Comparison of ENCODE assay signal across 10 cellular contexts in genomic region chr11:74443071-74443864, GRCh38. TPM values are rescaled to one million over a fixed set of nuclear protein-coding genes. Genes with fewer than 3 reads are reported as not detected.
DNase-seq lines count a peak whose midpoint lies in the region; TF ChIP-seq lines count a peak whose summit lies in the region.
"Had no signal": no experiment of that assay in that cellular context is flagged by ENCODE, and none has a peak within 500 bp of the region (broad histone marks: within the 10 kb centered on the region; RNA-seq: fewer than 3 reads in every experiment).

No MANE protein-coding gene starts in this region.

- H3K4me3 ChIP-seq in astrocyte of the cerebellum (ENCODE audit: low read depth, low read length) = no peak overlapping the region
- no peak overlapping the region for H3K4me3 ChIP-seq in adrenal gland
- H3K4me3 ChIP-seq: BLaER1 treated with 17β-estradiol and CSF1 and Interleukin-3, amounts not matched to agents 10 nM and 100 nM had no signal

- no peaks in the 10 kb centered on the region for H3K9me3 ChIP-seq in adrenal gland (replicated peaks in 1 of 3)

- in situ Hi-C loops in astrocyte of the cerebellum (cut with HindIII; ENCODE audit: low sequenced_read_pairs) = loop anchor here (5.0 to 25.0 kb wide), 2 partner anchors 86 to 181 kb away; no protein-coding TSS in a partner anchor

- H3K4me1 ChIP-seq in adrenal gland (replicated peaks in 1 of 2) = peaks cover 0 to 7% of the 10 kb centered on the region in 2 donors

- H3K27ac ChIP-seq in adrenal gland = no peak overlapping the region
- H3K27ac ChIP-seq: BLaER1 treated with 17β-estradiol and CSF1 and Interleukin-3, amounts not matched to agents 10 nM and 100 nM had no signal

- WGBS in adrenal gland, 4 donors = 60 to 69% (median 64%) methylated on average over 8 of the region's 8 CpGs

- intact Hi-C loops in adrenal gland (cut with DNase I) = no loop called here

- H3K36me3 ChIP-seq in adrenal gland (replicated peaks in 1 of 2) = no peaks in the 10 kb centered on the region

- DNase-seq in Ammon's horn (ENCODE audit: low spot score) (peak; percentile 29), NCI-H187 (lab: John Stamatoyannopoulos, UW) (peak; percentile 44 to 54), astrocyte of the cerebellum (ENCODE audit: low read depth) (peak; percentile 33), kidney tubule cell (ENCODE audit: low spot score) (peak; percentile 65), GDM1 (lab: John Stamatoyannopoulos, UW) (no peak), adrenal gland (no peak), CD1c-positive myeloid dendritic cell (ENCODE audit: extremely low spot score) (no peak)
- no peak for DNase-seq in activated CD8-positive, alpha-beta memory T cell treated with anti-CD3 and anti-CD28 coated beads, Interleukin-2, amount 50 U/mL, for 4 hours
- DNase-seq: T-helper 1 cell had no signal

- H3K27me3 ChIP-seq in adrenal gland = no peaks in the 10 kb centered on the region
- H3K27me3 ChIP-seq: BLaER1 treated with 17β-estradiol and CSF1 and Interleukin-3, amounts not matched to agents 10 nM and 100 nM had no signal

- TF ChIP-seq POLR2A in adrenal gland (IDR thresholded peaks at IDR 0.05) = no peak

- TF ChIP-seq CTCF in astrocyte of the cerebellum (IDR thresholded peaks at IDR 0.05; ENCODE audit: low read depth, low read length, missing control alignments) (peak; percentile 27), adrenal gland (IDR thresholded peaks at IDR 0.05) (no peak)

RNA-seq across cellular contexts. Expression of gene KCNE3, which starts 24.1 kb away (rescaled TPM):
- total RNA-seq in adrenal gland = 10 to 100 TPM in 1 of 8 donors, 1 to 10 TPM in 7; 4.5 to 12.7 (median 8.0) TPM
- polyA plus RNA-seq in adrenal gland = 1 to 10 TPM; 1.1 to 4.7 (median 1.6) TPM

RNA-seq across cellular contexts. Expression of gene PGM2L1, which starts 45.0 kb away (rescaled TPM):
- total RNA-seq in adrenal gland = 10 to 100 TPM in 2 of 8 donors, 1 to 10 TPM in 5, under 1 TPM in 1; 0.54 to 27.8 (median 2.5) TPM
- polyA plus RNA-seq in adrenal gland = 1 to 10 TPM; 1.3 to 2.2 (median 2.0) TPM

RNA-seq across cellular contexts. Expression of gene LIPT2, which starts 50.3 kb away (rescaled TPM):
- total RNA-seq in adrenal gland = 1 to 10 TPM; 3.4 to 7.7 (median 5.4) TPM
- 1 to 10 TPM; 1.8 to 7.0 (median 2.0) TPM for polyA plus RNA-seq in adrenal gland

Comparison
In these comparisons a context has a peak if more than half of its experiments do, and no peak if none do; other contexts are left out.
1. DNase-seq: peak in Ammon's horn (single experiment), NCI-H187 (2 of 2), astrocyte of the cerebellum (single experiment) and kidney tubule cell (single experiment); none in GDM1 (single experiment), adrenal gland (0 of 7), CD1c-positive myeloid dendritic cell (single experiment) and activated CD8-positive, alpha-beta memory T cell treated with anti-CD3 and anti-CD28 coated beads, Interleukin-2, amount 50 U/mL, for 4 hours (single experiment).